1 cellular context compared by ENCODE assay signal in the genomic region with DNA sequence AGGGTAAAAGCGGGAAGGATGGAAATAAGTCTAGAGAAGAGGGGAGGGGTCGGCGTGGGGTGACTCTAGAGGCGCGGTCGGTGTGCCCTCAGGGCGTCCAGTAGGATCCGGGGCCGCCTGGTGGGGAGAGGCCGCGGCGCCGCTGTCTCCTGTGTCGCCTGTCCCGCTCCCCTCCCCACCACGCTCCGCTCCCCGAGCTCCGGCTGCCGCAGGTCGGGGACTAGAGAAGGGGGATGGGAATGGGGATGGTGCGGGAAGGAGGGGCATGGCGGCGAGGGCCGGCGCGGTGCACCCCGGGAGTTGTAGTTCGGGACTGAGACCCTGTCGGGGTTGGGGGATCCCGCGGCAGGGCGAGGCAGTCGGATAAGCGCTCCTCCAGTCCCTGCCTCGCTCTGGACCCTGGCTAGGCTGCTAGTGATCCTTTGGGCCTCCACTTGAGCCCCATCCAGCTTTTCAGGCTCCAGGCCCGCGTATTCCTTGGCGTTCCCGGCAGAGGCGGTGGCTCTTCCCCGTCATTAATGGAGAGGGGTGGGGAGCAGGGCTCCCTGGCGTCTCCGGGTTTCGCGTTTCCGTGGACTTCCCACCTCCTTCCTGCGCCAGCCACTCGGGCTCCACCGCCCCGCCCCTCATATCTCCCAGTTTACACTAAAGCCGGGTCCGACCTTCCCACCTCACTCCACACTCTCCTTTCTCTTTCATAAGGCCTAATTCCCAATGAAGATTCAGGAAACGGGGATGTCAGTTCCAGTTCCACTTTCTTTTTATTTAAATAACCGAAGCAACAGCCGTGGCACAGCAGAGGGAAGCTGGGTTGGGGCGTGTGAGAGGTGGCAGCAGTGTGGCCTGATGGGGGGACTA.
TF ChIP-seq lines count a peak whose summit lies in the region.

A gene with protein sequence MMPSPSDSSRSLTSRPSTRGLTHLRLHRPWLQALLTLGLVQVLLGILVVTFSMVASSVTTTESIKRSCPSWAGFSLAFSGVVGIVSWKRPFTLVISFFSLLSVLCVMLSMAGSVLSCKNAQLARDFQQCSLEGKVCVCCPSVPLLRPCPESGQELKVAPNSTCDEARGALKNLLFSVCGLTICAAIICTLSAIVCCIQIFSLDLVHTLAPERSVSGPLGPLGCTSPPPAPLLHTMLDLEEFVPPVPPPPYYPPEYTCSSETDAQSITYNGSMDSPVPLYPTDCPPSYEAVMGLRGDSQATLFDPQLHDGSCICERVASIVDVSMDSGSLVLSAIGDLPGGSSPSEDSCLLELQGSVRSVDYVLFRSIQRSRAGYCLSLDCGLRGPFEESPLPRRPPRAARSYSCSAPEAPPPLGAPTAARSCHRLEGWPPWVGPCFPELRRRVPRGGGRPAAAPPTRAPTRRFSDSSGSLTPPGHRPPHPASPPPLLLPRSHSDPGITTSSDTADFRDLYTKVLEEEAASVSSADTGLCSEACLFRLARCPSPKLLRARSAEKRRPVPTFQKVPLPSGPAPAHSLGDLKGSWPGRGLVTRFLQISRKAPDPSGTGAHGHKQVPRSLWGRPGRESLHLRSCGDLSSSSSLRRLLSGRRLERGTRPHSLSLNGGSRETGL (minus strand): TSS at position 241 of the 858 bp plus-strand sequence. CDS start 606 bp downstream, outside the sequence.

TF ChIP-seq in K562, 482 proteins besides CTCF, POLR2A, EP300 and RAD21 (continued from another document and continues in another):
- no peak for TF ChIP-seq BRF1 (IDR thresholded peaks at IDR 0.05; ENCODE audit: borderline replicate concordance, extremely low read depth, insufficient read length)
- TF ChIP-seq, protein P1, sequence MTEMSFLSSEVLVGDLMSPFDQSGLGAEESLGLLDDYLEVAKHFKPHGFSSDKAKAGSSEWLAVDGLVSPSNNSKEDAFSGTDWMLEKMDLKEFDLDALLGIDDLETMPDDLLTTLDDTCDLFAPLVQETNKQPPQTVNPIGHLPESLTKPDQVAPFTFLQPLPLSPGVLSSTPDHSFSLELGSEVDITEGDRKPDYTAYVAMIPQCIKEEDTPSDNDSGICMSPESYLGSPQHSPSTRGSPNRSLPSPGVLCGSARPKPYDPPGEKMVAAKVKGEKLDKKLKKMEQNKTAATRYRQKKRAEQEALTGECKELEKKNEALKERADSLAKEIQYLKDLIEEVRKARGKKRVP (CRISPR knock-in tag; IDR thresholded peaks at IDR 0.05): no peak; the same call in 1 of the 2 replicates
- no peak for TF ChIP-seq MCM5 (IDR thresholded peaks at IDR 0.05; ENCODE audit: low read depth)
- TF ChIP-seq, protein P2, sequence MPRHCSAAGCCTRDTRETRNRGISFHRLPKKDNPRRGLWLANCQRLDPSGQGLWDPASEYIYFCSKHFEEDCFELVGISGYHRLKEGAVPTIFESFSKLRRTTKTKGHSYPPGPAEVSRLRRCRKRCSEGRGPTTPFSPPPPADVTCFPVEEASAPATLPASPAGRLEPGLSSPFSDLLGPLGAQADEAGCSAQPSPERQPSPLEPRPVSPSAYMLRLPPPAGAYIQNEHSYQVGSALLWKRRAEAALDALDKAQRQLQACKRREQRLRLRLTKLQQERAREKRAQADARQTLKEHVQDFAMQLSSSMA (CRISPR knock-in tag; IDR thresholded peaks at IDR 0.05): no peak
- no peak for TF ChIP-seq ESRRB (CRISPR knock-in tag; IDR thresholded peaks at IDR 0.05; ENCODE audit: borderline replicate concordance)
- 0 out of 4 replicates have a peak, but pooled peaks of 1 of the 2 experiments have one; percentile 50 for TF ChIP-seq HDAC1 (IDR thresholded peaks at IDR 0.05)
- TF ChIP-seq, protein P3, sequence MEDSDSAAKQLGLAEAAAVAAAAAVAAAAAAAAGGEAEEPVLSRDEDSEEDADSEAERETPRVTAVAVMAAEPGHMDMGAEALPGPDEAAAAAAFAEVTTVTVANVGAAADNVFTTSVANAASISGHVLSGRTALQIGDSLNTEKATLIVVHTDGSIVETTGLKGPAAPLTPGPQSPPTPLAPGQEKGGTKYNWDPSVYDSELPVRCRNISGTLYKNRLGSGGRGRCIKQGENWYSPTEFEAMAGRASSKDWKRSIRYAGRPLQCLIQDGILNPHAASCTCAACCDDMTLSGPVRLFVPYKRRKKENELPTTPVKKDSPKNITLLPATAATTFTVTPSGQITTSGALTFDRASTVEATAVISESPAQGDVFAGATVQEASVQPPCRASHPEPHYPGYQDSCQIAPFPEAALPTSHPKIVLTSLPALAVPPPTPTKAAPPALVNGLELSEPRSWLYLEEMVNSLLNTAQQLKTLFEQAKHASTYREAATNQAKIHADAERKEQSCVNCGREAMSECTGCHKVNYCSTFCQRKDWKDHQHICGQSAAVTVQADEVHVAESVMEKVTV (CRISPR knock-in tag; IDR thresholded peaks at IDR 0.05): no peak
- TF ChIP-seq LEF1 (IDR thresholded peaks at IDR 0.05): no peak
- TF ChIP-seq, protein P4, sequence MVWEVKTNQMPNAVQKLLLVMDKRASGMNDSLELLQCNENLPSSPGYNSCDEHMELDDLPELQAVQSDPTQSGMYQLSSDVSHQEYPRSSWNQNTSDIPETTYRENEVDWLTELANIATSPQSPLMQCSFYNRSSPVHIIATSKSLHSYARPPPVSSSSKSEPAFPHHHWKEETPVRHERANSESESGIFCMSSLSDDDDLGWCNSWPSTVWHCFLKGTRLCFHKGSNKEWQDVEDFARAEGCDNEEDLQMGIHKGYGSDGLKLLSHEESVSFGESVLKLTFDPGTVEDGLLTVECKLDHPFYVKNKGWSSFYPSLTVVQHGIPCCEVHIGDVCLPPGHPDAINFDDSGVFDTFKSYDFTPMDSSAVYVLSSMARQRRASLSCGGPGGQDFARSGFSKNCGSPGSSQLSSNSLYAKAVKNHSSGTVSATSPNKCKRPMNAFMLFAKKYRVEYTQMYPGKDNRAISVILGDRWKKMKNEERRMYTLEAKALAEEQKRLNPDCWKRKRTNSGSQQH (CRISPR knock-in tag; IDR thresholded peaks at IDR 0.05): no peak
- no peak for TF ChIP-seq PML (IDR thresholded peaks at IDR 0.05; ENCODE audit: low read length)
- no peak for TF ChIP-seq GTF2F1 (IDR thresholded peaks at IDR 0.05; ENCODE audit: low read depth, low read length)
- TF ChIP-seq, protein P5, sequence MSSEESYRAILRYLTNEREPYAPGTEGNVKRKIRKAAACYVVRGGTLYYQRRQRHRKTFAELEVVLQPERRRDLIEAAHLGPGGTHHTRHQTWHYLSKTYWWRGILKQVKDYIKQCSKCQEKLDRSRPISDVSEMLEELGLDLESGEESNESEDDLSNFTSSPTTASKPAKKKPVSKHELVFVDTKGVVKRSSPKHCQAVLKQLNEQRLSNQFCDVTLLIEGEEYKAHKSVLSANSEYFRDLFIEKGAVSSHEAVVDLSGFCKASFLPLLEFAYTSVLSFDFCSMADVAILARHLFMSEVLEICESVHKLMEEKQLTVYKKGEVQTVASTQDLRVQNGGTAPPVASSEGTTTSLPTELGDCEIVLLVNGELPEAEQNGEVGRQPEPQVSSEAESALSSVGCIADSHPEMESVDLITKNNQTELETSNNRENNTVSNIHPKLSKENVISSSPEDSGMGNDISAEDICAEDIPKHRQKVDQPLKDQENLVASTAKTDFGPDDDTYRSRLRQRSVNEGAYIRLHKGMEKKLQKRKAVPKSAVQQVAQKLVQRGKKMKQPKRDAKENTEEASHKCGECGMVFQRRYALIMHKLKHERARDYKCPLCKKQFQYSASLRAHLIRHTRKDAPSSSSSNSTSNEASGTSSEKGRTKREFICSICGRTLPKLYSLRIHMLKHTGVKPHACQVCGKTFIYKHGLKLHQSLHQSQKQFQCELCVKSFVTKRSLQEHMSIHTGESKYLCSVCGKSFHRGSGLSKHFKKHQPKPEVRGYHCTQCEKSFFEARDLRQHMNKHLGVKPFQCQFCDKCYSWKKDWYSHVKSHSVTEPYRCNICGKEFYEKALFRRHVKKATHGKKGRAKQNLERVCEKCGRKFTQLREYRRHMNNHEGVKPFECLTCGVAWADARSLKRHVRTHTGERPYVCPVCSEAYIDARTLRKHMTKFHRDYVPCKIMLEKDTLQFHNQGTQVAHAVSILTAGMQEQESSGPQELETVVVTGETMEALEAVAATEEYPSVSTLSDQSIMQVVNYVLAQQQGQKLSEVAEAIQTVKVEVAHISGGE (CRISPR knock-in tag; IDR thresholded peaks at IDR 0.05): peak in 1 of 3 experiments; percentile 79; a peak in 2 of 6 replicates
- no peak for TF ChIP-seq LCOR (CRISPR knock-in tag; IDR thresholded peaks at IDR 0.05)
- no peak for TF ChIP-seq KAT7 (CRISPR knock-in tag; IDR thresholded peaks at IDR 0.05; ENCODE audit: borderline replicate concordance)
- no peak for TF ChIP-seq HDAC6 (IDR thresholded peaks at IDR 0.05; ENCODE audit: low read depth, low read length)
- TF ChIP-seq, protein P6, sequence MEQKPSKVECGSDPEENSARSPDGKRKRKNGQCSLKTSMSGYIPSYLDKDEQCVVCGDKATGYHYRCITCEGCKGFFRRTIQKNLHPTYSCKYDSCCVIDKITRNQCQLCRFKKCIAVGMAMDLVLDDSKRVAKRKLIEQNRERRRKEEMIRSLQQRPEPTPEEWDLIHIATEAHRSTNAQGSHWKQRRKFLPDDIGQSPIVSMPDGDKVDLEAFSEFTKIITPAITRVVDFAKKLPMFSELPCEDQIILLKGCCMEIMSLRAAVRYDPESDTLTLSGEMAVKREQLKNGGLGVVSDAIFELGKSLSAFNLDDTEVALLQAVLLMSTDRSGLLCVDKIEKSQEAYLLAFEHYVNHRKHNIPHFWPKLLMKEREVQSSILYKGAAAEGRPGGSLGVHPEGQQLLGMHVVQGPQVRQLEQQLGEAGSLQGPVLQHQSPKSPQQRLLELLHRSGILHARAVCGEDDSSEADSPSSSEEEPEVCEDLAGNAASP (IDR thresholded peaks at IDR 0.05): no peak
- TF ChIP-seq, protein P7, sequence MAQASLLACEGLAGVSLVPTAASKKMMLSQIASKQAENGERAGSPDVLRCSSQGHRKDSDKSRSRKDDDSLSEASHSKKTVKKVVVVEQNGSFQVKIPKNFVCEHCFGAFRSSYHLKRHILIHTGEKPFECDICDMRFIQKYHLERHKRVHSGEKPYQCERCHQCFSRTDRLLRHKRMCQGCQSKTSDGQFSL (CRISPR knock-in tag; IDR thresholded peaks at IDR 0.05): no peak
- TF ChIP-seq, protein P7 (tag; IDR thresholded peaks at IDR 0.05): no peak
- TF ChIP-seq, protein P8, sequence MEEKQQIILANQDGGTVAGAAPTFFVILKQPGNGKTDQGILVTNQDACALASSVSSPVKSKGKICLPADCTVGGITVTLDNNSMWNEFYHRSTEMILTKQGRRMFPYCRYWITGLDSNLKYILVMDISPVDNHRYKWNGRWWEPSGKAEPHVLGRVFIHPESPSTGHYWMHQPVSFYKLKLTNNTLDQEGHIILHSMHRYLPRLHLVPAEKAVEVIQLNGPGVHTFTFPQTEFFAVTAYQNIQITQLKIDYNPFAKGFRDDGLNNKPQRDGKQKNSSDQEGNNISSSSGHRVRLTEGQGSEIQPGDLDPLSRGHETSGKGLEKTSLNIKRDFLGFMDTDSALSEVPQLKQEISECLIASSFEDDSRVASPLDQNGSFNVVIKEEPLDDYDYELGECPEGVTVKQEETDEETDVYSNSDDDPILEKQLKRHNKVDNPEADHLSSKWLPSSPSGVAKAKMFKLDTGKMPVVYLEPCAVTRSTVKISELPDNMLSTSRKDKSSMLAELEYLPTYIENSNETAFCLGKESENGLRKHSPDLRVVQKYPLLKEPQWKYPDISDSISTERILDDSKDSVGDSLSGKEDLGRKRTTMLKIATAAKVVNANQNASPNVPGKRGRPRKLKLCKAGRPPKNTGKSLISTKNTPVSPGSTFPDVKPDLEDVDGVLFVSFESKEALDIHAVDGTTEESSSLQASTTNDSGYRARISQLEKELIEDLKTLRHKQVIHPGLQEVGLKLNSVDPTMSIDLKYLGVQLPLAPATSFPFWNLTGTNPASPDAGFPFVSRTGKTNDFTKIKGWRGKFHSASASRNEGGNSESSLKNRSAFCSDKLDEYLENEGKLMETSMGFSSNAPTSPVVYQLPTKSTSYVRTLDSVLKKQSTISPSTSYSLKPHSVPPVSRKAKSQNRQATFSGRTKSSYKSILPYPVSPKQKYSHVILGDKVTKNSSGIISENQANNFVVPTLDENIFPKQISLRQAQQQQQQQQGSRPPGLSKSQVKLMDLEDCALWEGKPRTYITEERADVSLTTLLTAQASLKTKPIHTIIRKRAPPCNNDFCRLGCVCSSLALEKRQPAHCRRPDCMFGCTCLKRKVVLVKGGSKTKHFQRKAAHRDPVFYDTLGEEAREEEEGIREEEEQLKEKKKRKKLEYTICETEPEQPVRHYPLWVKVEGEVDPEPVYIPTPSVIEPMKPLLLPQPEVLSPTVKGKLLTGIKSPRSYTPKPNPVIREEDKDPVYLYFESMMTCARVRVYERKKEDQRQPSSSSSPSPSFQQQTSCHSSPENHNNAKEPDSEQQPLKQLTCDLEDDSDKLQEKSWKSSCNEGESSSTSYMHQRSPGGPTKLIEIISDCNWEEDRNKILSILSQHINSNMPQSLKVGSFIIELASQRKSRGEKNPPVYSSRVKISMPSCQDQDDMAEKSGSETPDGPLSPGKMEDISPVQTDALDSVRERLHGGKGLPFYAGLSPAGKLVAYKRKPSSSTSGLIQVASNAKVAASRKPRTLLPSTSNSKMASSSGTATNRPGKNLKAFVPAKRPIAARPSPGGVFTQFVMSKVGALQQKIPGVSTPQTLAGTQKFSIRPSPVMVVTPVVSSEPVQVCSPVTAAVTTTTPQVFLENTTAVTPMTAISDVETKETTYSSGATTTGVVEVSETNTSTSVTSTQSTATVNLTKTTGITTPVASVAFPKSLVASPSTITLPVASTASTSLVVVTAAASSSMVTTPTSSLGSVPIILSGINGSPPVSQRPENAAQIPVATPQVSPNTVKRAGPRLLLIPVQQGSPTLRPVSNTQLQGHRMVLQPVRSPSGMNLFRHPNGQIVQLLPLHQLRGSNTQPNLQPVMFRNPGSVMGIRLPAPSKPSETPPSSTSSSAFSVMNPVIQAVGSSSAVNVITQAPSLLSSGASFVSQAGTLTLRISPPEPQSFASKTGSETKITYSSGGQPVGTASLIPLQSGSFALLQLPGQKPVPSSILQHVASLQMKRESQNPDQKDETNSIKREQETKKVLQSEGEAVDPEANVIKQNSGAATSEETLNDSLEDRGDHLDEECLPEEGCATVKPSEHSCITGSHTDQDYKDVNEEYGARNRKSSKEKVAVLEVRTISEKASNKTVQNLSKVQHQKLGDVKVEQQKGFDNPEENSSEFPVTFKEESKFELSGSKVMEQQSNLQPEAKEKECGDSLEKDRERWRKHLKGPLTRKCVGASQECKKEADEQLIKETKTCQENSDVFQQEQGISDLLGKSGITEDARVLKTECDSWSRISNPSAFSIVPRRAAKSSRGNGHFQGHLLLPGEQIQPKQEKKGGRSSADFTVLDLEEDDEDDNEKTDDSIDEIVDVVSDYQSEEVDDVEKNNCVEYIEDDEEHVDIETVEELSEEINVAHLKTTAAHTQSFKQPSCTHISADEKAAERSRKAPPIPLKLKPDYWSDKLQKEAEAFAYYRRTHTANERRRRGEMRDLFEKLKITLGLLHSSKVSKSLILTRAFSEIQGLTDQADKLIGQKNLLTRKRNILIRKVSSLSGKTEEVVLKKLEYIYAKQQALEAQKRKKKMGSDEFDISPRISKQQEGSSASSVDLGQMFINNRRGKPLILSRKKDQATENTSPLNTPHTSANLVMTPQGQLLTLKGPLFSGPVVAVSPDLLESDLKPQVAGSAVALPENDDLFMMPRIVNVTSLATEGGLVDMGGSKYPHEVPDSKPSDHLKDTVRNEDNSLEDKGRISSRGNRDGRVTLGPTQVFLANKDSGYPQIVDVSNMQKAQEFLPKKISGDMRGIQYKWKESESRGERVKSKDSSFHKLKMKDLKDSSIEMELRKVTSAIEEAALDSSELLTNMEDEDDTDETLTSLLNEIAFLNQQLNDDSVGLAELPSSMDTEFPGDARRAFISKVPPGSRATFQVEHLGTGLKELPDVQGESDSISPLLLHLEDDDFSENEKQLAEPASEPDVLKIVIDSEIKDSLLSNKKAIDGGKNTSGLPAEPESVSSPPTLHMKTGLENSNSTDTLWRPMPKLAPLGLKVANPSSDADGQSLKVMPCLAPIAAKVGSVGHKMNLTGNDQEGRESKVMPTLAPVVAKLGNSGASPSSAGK (IDR thresholded peaks at IDR 0.05): no peak
- no peak for TF ChIP-seq NFE2L1 (tag; IDR thresholded peaks at IDR 0.05; ENCODE audit: borderline replicate concordance, low read depth)
- TF ChIP-seq TAF1 (IDR thresholded peaks at IDR 0.05; ENCODE audit: control insufficient read depth, extremely low read depth, insufficient read depth, low read length, severe bottlenecking): peak; percentile 56
- no peak for TF ChIP-seq NR2C1 (IDR thresholded peaks at IDR 0.05)
- TF ChIP-seq NR2C1 (tag; IDR thresholded peaks at IDR 0.05): peak; percentile 72
